ENCODE assay signal across 30 cellular contexts in genomic region chr2:39933166-39933565, GRCh38.
"Had no signal": no experiment of that assay in that cellular context is flagged by ENCODE, and none has a peak within 500 bp of the region (broad histone marks: within the 10 kb centered on the region; RNA-seq: fewer than 3 reads in every experiment).

No MANE protein-coding gene starts in this region.

- H3K27me3 Mint-ChIP-seq: activated CD8-positive, alpha-beta T cell treated with anti-CD3 and anti-CD28 coated beads for 36 hours; dendritic cell treated with granulocyte-macrophage colony-stimulating factor and Interleukin-4, amounts not matched to agents 40 ng/mL and 50 ng/mL, for 4 days had no signal

- H3K9me3 Mint-ChIP-seq: activated CD8-positive, alpha-beta T cell treated with anti-CD3 and anti-CD28 coated beads for 36 hours; activated T-helper 1 cell treated with anti-CD3 and anti-CD28 coated beads, Interleukin-12 subunit alpha, Interleukin-12 subunit beta, Interleukin-2, Interleukin-4 antibody, amounts not matched to agents 30 ng/mL and 10 ng/mL and 1 ng/mL, durations not matched to agents 14 hours and 24 hours and 36 hours; central memory CD8-positive, alpha-beta T cell; dendritic cell treated with granulocyte-macrophage colony-stimulating factor and Interleukin-4, amounts not matched to agents 40 ng/mL and 50 ng/mL, for 4 days; endodermal cell had no signal

- H3K27me3 ChIP-seq: brain microvascular endothelial cell, foreskin keratinocyte, gastrocnemius medialis, heart left ventricle had no signal

- H3K4me1 Mint-ChIP-seq: central memory CD8-positive, alpha-beta T cell had no signal

- H3K36me3 ChIP-seq: brain microvascular endothelial cell, gastrocnemius medialis, heart left ventricle had no signal

- H3K4me3 Mint-ChIP-seq: activated CD8-positive, alpha-beta T cell treated with anti-CD3 and anti-CD28 coated beads for 36 hours; activated naive CD8-positive, alpha-beta T cell; activated T-helper 1 cell treated with anti-CD3 and anti-CD28 coated beads, Interleukin-12 subunit alpha, Interleukin-12 subunit beta, Interleukin-2, Interleukin-4 antibody, amounts not matched to agents 30 ng/mL and 10 ng/mL and 1 ng/mL, durations not matched to agents 14 hours and 24 hours and 36 hours; central memory CD8-positive, alpha-beta T cell; dendritic cell treated with granulocyte-macrophage colony-stimulating factor and Interleukin-4, amounts not matched to agents 40 ng/mL and 50 ng/mL, for 4 days; endodermal cell had no signal

- ATAC-seq: activated CD8-positive, alpha-beta T cell treated with anti-CD3 and anti-CD28 coated beads for 36 hours; esophagus mucosa; foreskin keratinocyte; gastrocnemius medialis; heart left ventricle had no signal

- H3K36me3 Mint-ChIP-seq: activated naive CD8-positive, alpha-beta T cell had no signal

- H3K9me3 ChIP-seq: gastrocnemius medialis, heart left ventricle had no signal

- H3K4me1 ChIP-seq: gastrocnemius medialis, heart left ventricle had no signal

- H3K27ac ChIP-seq: brain microvascular endothelial cell, coronary artery, dorsolateral prefrontal cortex, foreskin keratinocyte, gastrocnemius medialis, heart left ventricle had no signal

- FAIRE-seq: astrocyte, bronchial epithelial cell had no signal

- H3K27ac Mint-ChIP-seq: activated CD8-positive, alpha-beta T cell treated with anti-CD3 and anti-CD28 coated beads for 36 hours; activated naive CD8-positive, alpha-beta T cell; activated T-helper 1 cell treated with anti-CD3 and anti-CD28 coated beads, Interleukin-12 subunit alpha, Interleukin-12 subunit beta, Interleukin-2, Interleukin-4 antibody, amounts not matched to agents 30 ng/mL and 10 ng/mL and 1 ng/mL, durations not matched to agents 14 hours and 24 hours and 36 hours; dendritic cell treated with granulocyte-macrophage colony-stimulating factor and Interleukin-4, amounts not matched to agents 40 ng/mL and 50 ng/mL, for 4 days; endodermal cell had no signal

- DNase-seq: activated CD4-positive, alpha-beta T cell treated with anti-CD3 and anti-CD28 coated beads for 4 hours; activated CD4-positive, alpha-beta T cell treated with anti-CD3 and anti-CD28 coated beads, Interleukin-2, amount 50 U/mL, for 1 hour; activated CD4-positive, alpha-beta T cell treated with anti-CD3 and anti-CD28 coated beads, Interleukin-2, amount 50 U/mL, for 48 hours; activated CD4-positive, CD25-positive, alpha-beta regulatory T cell; activated CD4-positive, CD25-positive, alpha-beta regulatory T cell treated with anti-CD3 and anti-CD28 coated beads, Interleukin-2, amount 50 U/mL, for 72 hours; activated CD8-positive, alpha-beta memory T cell treated with anti-CD3 and anti-CD28 coated beads for 24 hours; activated CD8-positive, alpha-beta T cell treated with anti-CD3 and anti-CD28 coated beads for 36 hours; activated gamma-delta T cell treated with Interleukin-2 at 50 U/mL for 16 hours; activated naive CD4-positive, alpha-beta T cell treated with anti-CD3 and anti-CD28 coated beads, Interleukin-2, amount 50 U/mL, for 16 hours; activated naive CD4-positive, alpha-beta T cell treated with Interleukin-2 at 50 U/mL for 16 hours; activated T-cell treated with anti-CD3 and anti-CD28 coated beads, Interleukin-2, amount 50 U/mL, for 48 hours; amniotic stem cell; anterior cingulate cortex; brain microvascular endothelial cell; dorsolateral prefrontal cortex; effector memory CD4-positive, alpha-beta T cell; endodermal cell; foreskin keratinocyte; gastrocnemius medialis; glutamatergic neuron; heart left ventricle; T-helper 2 cell had no signal

- H3K4me3 ChIP-seq: coronary artery, dorsolateral prefrontal cortex, gastrocnemius medialis, heart left ventricle had no signal
